Comparison of ENCODE assay signal across 20 cellular contexts in genomic region chr2:27227501-27227900, GRCh38. TPM values are rescaled to one million over a fixed set of nuclear protein-coding genes. Genes with fewer than 3 reads are reported as not detected.
"Had no signal": no experiment of that assay in that cellular context is flagged by ENCODE, and none has a peak within 500 bp of the region (broad histone marks: within the 10 kb centered on the region; RNA-seq: fewer than 3 reads in every experiment).

No MANE protein-coding gene starts in this region.

- DNase-seq: IMR-90, Karpas-422, KG1, MM.1S, NCI-H1092 treated with DMSO at 0.1 percent for 48 hours, NCI-H1436, NCI-H187, NCI-H2029, NCI-H2081 treated with DMSO at 0.1 percent for 48 hours, NCI-H2171, NCI-H226, NCI-H446, NCI-H510A, NCI-H524 treated with DMSO at 0.1 percent for 48 hours, NCI-H69, NCI-H774, Right ventricle myocardium superior, RPMI8226 had no signal

RNA-seq across cellular contexts. Expression of gene SLC30A3, which starts 35.3 kb away (rescaled TPM):
- total RNA-seq: HT-29, IMR-90 had no signal

RNA-seq across cellular contexts. Expression of gene DNAJC5G, which starts 47.7 kb away (rescaled TPM):
- total RNA-seq: HT-29, IMR-90, SK-MEL-5 had no signal
- polyA plus RNA-seq: IMR-90 had no signal
